In genomic region chr15:74400915-74401757, GRCh38 we compare ENCODE assay signal across 12 cellular contexts. TPM values are rescaled to one million over a fixed set of nuclear protein-coding genes. Genes with fewer than 3 reads are reported as not detected.
DNase-seq lines count a peak whose midpoint lies in the region; ATAC-seq and TF ChIP-seq lines count a peak whose summit lies in the region.
"Had no signal": no experiment of that assay in that cellular context is flagged by ENCODE, and none has a peak within 500 bp of the region (broad histone marks: within the 10 kb centered on the region; RNA-seq: fewer than 3 reads in every experiment).

No MANE protein-coding gene starts in this region.

- no peaks in the 10 kb centered on the region for H3K9me3 Mint-ChIP-seq in CD8-positive, alpha-beta T cell
- H3K9me3 Mint-ChIP-seq in activated B cell treated with CpG ODN at 0.5 μM for 24 hours (no peaks in the 10 kb centered on the region), memory B cell (no peaks in the 10 kb centered on the region)

- H3K27ac Mint-ChIP-seq in CD8-positive, alpha-beta T cell, result peak overlapping the region; percentile 74
- H3K27ac Mint-ChIP-seq in activated B cell treated with CpG ODN at 0.5 μM for 24 hours (peak overlapping the region; percentile 93), memory B cell (peak overlapping the region; percentile 96)

- H3K4me3 Mint-ChIP-seq in CD8-positive, alpha-beta T cell, result peak overlapping the region; percentile 29
- H3K4me3 Mint-ChIP-seq in activated B cell treated with CpG ODN at 0.5 μM for 24 hours (peak overlapping the region; percentile 53), memory B cell (peak overlapping the region; percentile 55)

- H3K4me3 ChIP-seq in CD8-positive, alpha-beta T cell (ENCODE audit: low read depth, low read length), result no peak overlapping the region
- no peak overlapping the region for H3K4me3 ChIP-seq in right atrium auricular region

- no peak overlapping the region for H3K27ac ChIP-seq in CD8-positive, alpha-beta T cell (ENCODE audit: low read depth, low read length)
- H3K27ac ChIP-seq in right atrium auricular region, result no peak overlapping the region
- H3K27ac ChIP-seq: HL-60, neutrophil, VCaP had no signal

- intact Hi-C loops in CD8-positive, alpha-beta T cell (cut with DNase I, micrococcal nuclease), result loop anchor here (2.0 to 5.0 kb wide), 3 partner anchors 18 to 36 kb away; partner anchors contain the start of gene SEMA7A (in 1 of the 2)
- intact Hi-C loops in activated B cell treated with CpG ODN at 0.5 μM for 24 hours (cut with micrococcal nuclease), result no loop called here

- peak; percentile 9 for ATAC-seq in CD8-positive, alpha-beta T cell
- ATAC-seq in GM19395 (IDR thresholded peaks at IDR 0.05; ENCODE audit: unreplicated experiment) (peak; percentile 17), activated B cell treated with CpG ODN at 0.5 μM for 24 hours (ENCODE audit: low read depth) (no peak), memory B cell (ENCODE audit: low read depth) (peak; percentile 10)

- TF ChIP-seq CTCF in CD8-positive, alpha-beta T cell (IDR thresholded peaks at IDR 0.05), result no peak
- TF ChIP-seq CTCF in activated B cell treated with CpG ODN at 0.5 μM for 24 hours (IDR thresholded peaks at IDR 0.05), result no peak
- TF ChIP-seq CTCF in right atrium auricular region (IDR thresholded peaks at IDR 0.05), result no peak

- H3K9me3 ChIP-seq in CD8-positive, alpha-beta T cell (ENCODE audit: low read length), result no peaks in the 10 kb centered on the region
- no peaks in the 10 kb centered on the region for H3K9me3 ChIP-seq in right atrium auricular region
- H3K9me3 ChIP-seq: neutrophil had no signal

- no peaks in the 10 kb centered on the region for H3K36me3 Mint-ChIP-seq in CD8-positive, alpha-beta T cell
- peaks cover 5% of the 10 kb centered on the region for H3K36me3 Mint-ChIP-seq in activated B cell treated with CpG ODN at 0.5 μM for 24 hours (ENCODE audit: low read depth)
- H3K36me3 Mint-ChIP-seq in memory B cell, result no peaks in the 10 kb centered on the region

- POLR2A ChIA-PET in CD8-positive, alpha-beta T cell (lab: Charles Lee), result interaction anchor here (0.7 to 1.6 kb wide), 4 partner anchors 10 to 140 kb away, joined by 3 to 6 read pairs (median 3); partner anchors contain the start of gene ARID3B
- POLR2A ChIA-PET in activated B cell treated with CpG ODN at 0.5 μM for 24 hours (lab: Charles Lee), result interaction anchor here (0.6 to 16.5 kb wide), 9 partner anchors 11 to 387 kb away, joined by 3 to 563 read pairs (median 9); partner anchors contain the start of genes SEMA7A and UBL7

- CTCF ChIA-PET in CD8-positive, alpha-beta T cell (lab: Charles Lee), result interaction anchor here (1.1 to 6.2 kb wide), 6 partner anchors 11 to 68 kb away, joined by 3 to 63 read pairs (median 3); no protein-coding TSS in a partner anchor
- CTCF ChIA-PET in activated B cell treated with CpG ODN at 0.5 μM for 24 hours (lab: Charles Lee), result interaction anchor here (1.1 to 4.1 kb wide), 4 partner anchors 16 to 39 kb away, joined by 3 to 33 read pairs (median 4); no protein-coding TSS in a partner anchor

- H3K36me3 ChIP-seq in CD8-positive, alpha-beta T cell (ENCODE audit: insufficient read depth, low read length), result no peaks in the 10 kb centered on the region
- H3K36me3 ChIP-seq in right atrium auricular region, result no peaks in the 10 kb centered on the region
- H3K36me3 ChIP-seq: neutrophil had no signal

- peaks cover 75% of the 10 kb centered on the region for H3K4me1 Mint-ChIP-seq in CD8-positive, alpha-beta T cell (ENCODE audit: low read depth)
- H3K4me1 Mint-ChIP-seq in activated B cell treated with CpG ODN at 0.5 μM for 24 hours, result peaks cover 98% of the 10 kb centered on the region
- H3K4me1 Mint-ChIP-seq in memory B cell, result peaks cover 79% of the 10 kb centered on the region

- peaks cover 79% of the 10 kb centered on the region for H3K4me1 ChIP-seq in CD8-positive, alpha-beta T cell (ENCODE audit: insufficient read depth, low read length)
- H3K4me1 ChIP-seq in right atrium auricular region, result peaks cover 0 to 13% of the 10 kb centered on the region in 2 donors

- no peaks in the 10 kb centered on the region for H3K27me3 ChIP-seq in CD8-positive, alpha-beta T cell (ENCODE audit: insufficient read depth, low read length)
- no peaks in the 10 kb centered on the region for H3K27me3 ChIP-seq in right atrium auricular region

- DNase-seq in CD8-positive, alpha-beta T cell, result peak in 1 of 7 experiments; percentile 36
- no peak for DNase-seq in activated B cell treated with CpG ODN at 0.5 μM for 24 hours
- DNase-seq in memory B cell (ENCODE audit: low spot score in 2 of 2), result peak; percentile 39 to 42
- no peak for DNase-seq in DMS153 treated with DMSO at 0.1 percent for 48 hours (lab: John Stamatoyannopoulos, UW; ENCODE audit: unreplicated experiment)
- DNase-seq in NCI-H2029 treated with DMSO at 0.1 percent for 48 hours (lab: John Stamatoyannopoulos, UW), result no peak
- no peak for DNase-seq in OCI-M1 (lab: John Stamatoyannopoulos, UW)
- DNase-seq in right atrium auricular region (ENCODE audit: low spot score), result no peak
- DNase-seq: DMS79 had no signal

- H3K27me3 Mint-ChIP-seq in CD8-positive, alpha-beta T cell (ENCODE audit: low read depth), result no peaks in the 10 kb centered on the region
- no peaks in the 10 kb centered on the region for H3K27me3 Mint-ChIP-seq in activated B cell treated with CpG ODN at 0.5 μM for 24 hours
- H3K27me3 Mint-ChIP-seq in memory B cell, result no peaks in the 10 kb centered on the region

RNA-seq across cellular contexts. Expression of gene SEMA7A, which starts 32.6 kb away (rescaled TPM):
- total RNA-seq in CD8-positive, alpha-beta T cell, result 1 to 10 TPM; 8.8 to 9.4 TPM
- total RNA-seq in activated B cell treated with CpG ODN at 0.5 μM for 24 hours, result 159 and 178 TPM in 2 replicates
- total RNA-seq in right atrium auricular region, result 1 to 10 TPM; 1.0 to 2.9 TPM

RNA-seq across cellular contexts. Expression of gene CYP11A1, which starts 33.7 kb away (rescaled TPM):
- total RNA-seq in CD8-positive, alpha-beta T cell, result not detected
- total RNA-seq in activated B cell treated with CpG ODN at 0.5 μM for 24 hours (not detected in 2 replicates), right atrium auricular region (1 to 10 TPM in 1 of 2 donors, under 1 TPM in 1; 0.71 to 1.0 TPM)

RNA-seq across cellular contexts. Expression of gene UBL7, which starts 59.8 kb away (rescaled TPM):
- 10 to 100 TPM; 21.7 to 23.1 TPM for total RNA-seq in CD8-positive, alpha-beta T cell
- total RNA-seq in activated B cell treated with CpG ODN at 0.5 μM for 24 hours (40.6 and 48.8 TPM in 2 replicates), right atrium auricular region (10 to 100 TPM; 65.4 to 68.2 TPM)

Comparison
In these comparisons a context has a peak if more than half of its experiments do, and no peak if none do; other contexts are left out.
1. DNase-seq: peak in memory B cell (2 of 2); none in activated B cell treated with CpG ODN at 0.5 μM for 24 hours (single experiment), DMS153 treated with DMSO at 0.1 percent for 48 hours (single experiment), NCI-H2029 treated with DMSO at 0.1 percent for 48 hours (single experiment), OCI-M1 (single experiment) and right atrium auricular region (single experiment).
2. RNA of gene SEMA7A, which starts 32.6 kb away (total RNA-seq): 159 to 178 TPM in activated B cell treated with CpG ODN at 0.5 μM for 24 hours; 8.8 to 9.4 TPM in CD8-positive, alpha-beta T cell and 1.0 to 2.9 TPM in right atrium auricular region; every median in the first group is over 10 times any median in the second.
3. Peak in every context shown above with its lines, with median percentiles within 50 percentile points of each other: H3K27ac Mint-ChIP-seq and H3K4me3 Mint-ChIP-seq.